ENCODE assay signal across 10 cellular contexts in the genomic region with DNA sequence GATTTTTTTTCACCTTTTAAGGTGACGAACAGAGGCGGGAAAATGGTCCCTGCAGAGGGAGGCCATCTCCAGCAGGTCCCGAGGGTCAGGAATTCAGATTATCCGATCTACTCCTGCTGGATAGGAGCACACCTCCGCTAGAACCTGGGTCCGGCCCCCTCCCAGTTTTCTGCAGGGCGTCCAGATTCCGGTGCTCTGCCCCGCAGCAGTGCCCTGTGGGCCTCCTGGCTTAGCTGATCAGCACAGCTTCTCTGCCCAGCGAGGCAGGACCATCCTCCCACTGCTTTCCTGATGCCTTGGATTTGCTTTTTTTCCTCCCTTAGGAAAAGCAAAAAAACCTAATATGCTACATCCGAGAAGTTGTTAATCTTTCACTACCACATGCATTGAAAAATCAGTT. TPM values are rescaled to one million over a fixed set of nuclear protein-coding genes. Genes with fewer than 3 reads are reported as not detected.
DNase-seq lines count a peak whose midpoint lies in the region; ATAC-seq and TF ChIP-seq lines count a peak whose summit lies in the region.
"Had no signal": no experiment of that assay in that cellular context is flagged by ENCODE, and none has a peak within 500 bp of the region (broad histone marks: within the 10 kb centered on the region; RNA-seq: fewer than 3 reads in every experiment).

No MANE protein-coding gene starts in this region.

- intact Hi-C loops in activated CD8-positive, alpha-beta T cell treated with anti-CD3 and anti-CD28 coated beads for 36 hours (cut with micrococcal nuclease): loop anchor here (10.0 kb wide), 2 partner anchors 182 to 238 kb away; no protein-coding TSS in a partner anchor
- intact Hi-C loops in thyroid gland (cut with DNase I): no loop called here

- CTCF ChIA-PET in activated CD8-positive, alpha-beta T cell treated with anti-CD3 and anti-CD28 coated beads for 36 hours (lab: Charles Lee): no interaction called here

- H3K9me3 Mint-ChIP-seq in activated T-cell treated with anti-CD3 and anti-CD28 coated beads, Interleukin-2, amount 50 U/mL, for 4 hours: no peaks in the 10 kb centered on the region
- no peaks in the 10 kb centered on the region for H3K9me3 Mint-ChIP-seq in activated CD8-positive, alpha-beta T cell treated with anti-CD3 and anti-CD28 coated beads for 36 hours

- H3K36me3 ChIP-seq in iPS-20b (ENCODE audit: insufficient read depth, low read depth, low read length) (no peaks in the 10 kb centered on the region), thyroid gland (no peaks in the 10 kb centered on the region)

- H3K4me1 ChIP-seq in iPS-20b (ENCODE audit: insufficient read depth, low read length) (peaks cover 13% of the 10 kb centered on the region; the same call in 1 of the 2 replicates), thyroid gland (peaks cover 13 to 17% of the 10 kb centered on the region in 2 donors)

- H3K27me3 Mint-ChIP-seq in activated T-cell treated with anti-CD3 and anti-CD28 coated beads, Interleukin-2, amount 50 U/mL, for 4 hours (ENCODE audit: low read depth): no peaks in the 10 kb centered on the region
- no peaks in the 10 kb centered on the region for H3K27me3 Mint-ChIP-seq in activated CD8-positive, alpha-beta T cell treated with anti-CD3 and anti-CD28 coated beads for 36 hours

- DNase-seq in activated T-cell treated with anti-CD3 and anti-CD28 coated beads, Interleukin-2, amount 50 U/mL, for 4 hours: no peak
- DNase-seq in activated T-cell treated with anti-CD3 and anti-CD28 coated beads for 4 hours (no peak), thyroid gland (peak; percentile 23 to 46), NCI-H345 treated with DMSO at 0.1 percent for 48 hours (lab: John Stamatoyannopoulos, UW; ENCODE audit: unreplicated experiment) (no peak), amniotic stem cell (lab: John Stamatoyannopoulos, UW) (no peak)
- DNase-seq in activated CD8-positive, alpha-beta T cell treated with anti-CD3 and anti-CD28 coated beads for 36 hours: no peak
- DNase-seq: effector CD4-positive, alpha-beta T cell; Kasumi-1 had no signal

- TF ChIP-seq POLR2A in thyroid gland (IDR thresholded peaks at IDR 0.05): no peak

- H3K4me1 Mint-ChIP-seq in activated T-cell treated with anti-CD3 and anti-CD28 coated beads, Interleukin-2, amount 50 U/mL, for 4 hours (ENCODE audit: low read depth): peaks cover 50% of the 10 kb centered on the region
- H3K4me1 Mint-ChIP-seq in activated CD8-positive, alpha-beta T cell treated with anti-CD3 and anti-CD28 coated beads for 36 hours (ENCODE audit: low read depth): peaks cover 33% of the 10 kb centered on the region

- 88 to 90% methylated on average over 9 to 11 of the region's 11 CpGs for WGBS in thyroid gland, 2 donors

- H3K4me3 Mint-ChIP-seq in activated T-cell treated with anti-CD3 and anti-CD28 coated beads, Interleukin-2, amount 50 U/mL, for 4 hours: peak overlapping the region; percentile 83
- H3K4me3 Mint-ChIP-seq in activated CD8-positive, alpha-beta T cell treated with anti-CD3 and anti-CD28 coated beads for 36 hours: peak overlapping the region; percentile 76

- TF ChIP-seq CTCF in activated CD8-positive, alpha-beta T cell treated with anti-CD3 and anti-CD28 coated beads for 36 hours (IDR thresholded peaks at IDR 0.05): no peak
- no peak for TF ChIP-seq CTCF in thyroid gland (IDR thresholded peaks at IDR 0.05)

- no peak for ATAC-seq in activated T-cell treated with anti-CD3 and anti-CD28 coated beads, Interleukin-2, amount 50 U/mL, for 4 hours
- no peak for ATAC-seq in activated CD8-positive, alpha-beta T cell treated with anti-CD3 and anti-CD28 coated beads for 36 hours
- ATAC-seq in HG03342 (IDR thresholded peaks at IDR 0.05; ENCODE audit: unreplicated experiment): no peak

- 0 out of 2 replicates have a peak overlapping the region, but pooled peaks have one; percentile 11 for H3K9ac ChIP-seq in iPS-20b (ENCODE audit: low read depth, low read length)

- no peak overlapping the region for H3K27ac Mint-ChIP-seq in activated CD8-positive, alpha-beta T cell treated with anti-CD3 and anti-CD28 coated beads for 36 hours

- H3K36me3 Mint-ChIP-seq in activated T-cell treated with anti-CD3 and anti-CD28 coated beads, Interleukin-2, amount 50 U/mL, for 4 hours (ENCODE audit: insufficient read depth): peaks cover 6% of the 10 kb centered on the region
- H3K36me3 Mint-ChIP-seq in activated CD8-positive, alpha-beta T cell treated with anti-CD3 and anti-CD28 coated beads for 36 hours (ENCODE audit: low read depth): peaks cover 12% of the 10 kb centered on the region

- H3K9me3 ChIP-seq in iPS-20b (ENCODE audit: insufficient read depth, low read depth, low read length) (no peaks in the 10 kb centered on the region), thyroid gland (no peaks in the 10 kb centered on the region)

- H3K27me3 ChIP-seq in iPS-20b (ENCODE audit: insufficient read depth, low read length): peaks cover 13% of the 10 kb centered on the region; the same call in 1 of the 2 replicates
- peaks cover 3% of the 10 kb centered on the region for H3K27me3 ChIP-seq in thyroid gland

- POLR2A ChIA-PET in activated CD8-positive, alpha-beta T cell treated with anti-CD3 and anti-CD28 coated beads for 36 hours (lab: Charles Lee): no interaction called here

- peak overlapping the region; percentile 69 for H3K4me3 ChIP-seq in iPS-20b (ENCODE audit: low read length)
- H3K4me3 ChIP-seq in thyroid gland (replicated peaks in 1 of 3): no peak overlapping the region

- H3K27ac ChIP-seq in iPS-20b (ENCODE audit: low read length): no peak overlapping the region
- no peak overlapping the region for H3K27ac ChIP-seq in thyroid gland

RNA-seq across cellular contexts. Expression of a gene that starts 2.3 kb away (rescaled TPM):
- total RNA-seq in activated T-cell treated with anti-CD3 and anti-CD28 coated beads, Interleukin-2, amount 50 U/mL, for 4 hours: 10 to 100 TPM; 45.5 to 61.3 (median 49.9) TPM
- total RNA-seq in activated CD8-positive, alpha-beta T cell treated with anti-CD3 and anti-CD28 coated beads for 36 hours: 10 to 100 TPM; 28.9 to 32.0 TPM
- total RNA-seq in thyroid gland: 10 to 100 TPM; 32.9 to 42.9 (median 33.4) TPM

Comparison
In these comparisons a context has a peak if more than half of its experiments do, and no peak if none do; other contexts are left out.
1. DNase-seq: peak in thyroid gland (2 of 2); none in activated T-cell treated with anti-CD3 and anti-CD28 coated beads, Interleukin-2, amount 50 U/mL, for 4 hours (single experiment), activated T-cell treated with anti-CD3 and anti-CD28 coated beads for 4 hours (single experiment), activated CD8-positive, alpha-beta T cell treated with anti-CD3 and anti-CD28 coated beads for 36 hours (single experiment), NCI-H345 treated with DMSO at 0.1 percent for 48 hours (single experiment) and amniotic stem cell (single experiment).